Comparison of ENCODE assay signal across 9 cellular contexts in genomic region chr12:88153959-88154358, GRCh38. TPM values are rescaled to one million over a fixed set of nuclear protein-coding genes. Genes with fewer than 3 reads are reported as not detected.
DNase-seq lines count a peak whose midpoint lies in the region; ATAC-seq and TF ChIP-seq lines count a peak whose summit lies in the region.
"Had no signal": no experiment of that assay in that cellular context is flagged by ENCODE, and none has a peak within 500 bp of the region (broad histone marks: within the 10 kb centered on the region; RNA-seq: fewer than 3 reads in every experiment).

No MANE protein-coding gene starts in this region.

- H3K4me1 Mint-ChIP-seq in type B pancreatic cell (ENCODE audit: unreplicated experiment): no peaks in the 10 kb centered on the region
- H3K4me1 Mint-ChIP-seq in immature natural killer cell: no peaks in the 10 kb centered on the region

- TF ChIP-seq CTCF in heart left ventricle (IDR thresholded peaks at IDR 0.05) (peak in 10 of 12 donors; percentile 14 to 61 (median 34)), right atrium auricular region (IDR thresholded peaks at IDR 0.05) (peak in 1 of 2 donors; percentile 48), fibroblast of pulmonary artery (IDR thresholded peaks at IDR 0.05; ENCODE audit: low read length, missing control alignments) (peak; percentile 36), type B pancreatic cell (conservative IDR thresholded peaks at IDR 0.05) (peak; percentile 70)

- H3K4me3 ChIP-seq in heart left ventricle: no peak overlapping the region
- no peak overlapping the region for H3K4me3 ChIP-seq in right atrium auricular region
- no peak overlapping the region for H3K4me3 ChIP-seq in fibroblast of pulmonary artery (replicated peaks; ENCODE audit: low read depth, low read length)
- H3K4me3 ChIP-seq: lung had no signal

- H3K9me3 ChIP-seq in heart left ventricle (no peaks in the 10 kb centered on the region), right atrium auricular region (no peaks in the 10 kb centered on the region)

- no peaks in the 10 kb centered on the region for H3K4me1 ChIP-seq in heart left ventricle
- no peaks in the 10 kb centered on the region for H3K4me1 ChIP-seq in right atrium auricular region

- H3K9me3 Mint-ChIP-seq in type B pancreatic cell: no peaks in the 10 kb centered on the region
- H3K9me3 Mint-ChIP-seq in immature natural killer cell: no peaks in the 10 kb centered on the region

- H3K4me3 Mint-ChIP-seq in type B pancreatic cell: no peak overlapping the region
- no peak overlapping the region for H3K4me3 Mint-ChIP-seq in immature natural killer cell

- intact Hi-C loops in heart left ventricle (cut with DNase I): loop anchor here in 7 of 10 donors (2.0 to 10.0 kb wide), 4 partner anchors 841 to 851 kb away; no protein-coding TSS in a partner anchor

- H3K36me3 ChIP-seq in heart left ventricle (peaks cover 0 to 42% (median 8%) of the 10 kb centered on the region in 9 donors), right atrium auricular region (no peaks in the 10 kb centered on the region)

- no peak for ATAC-seq in heart left ventricle

- DNase-seq in heart left ventricle: no peak
- DNase-seq in right atrium auricular region (ENCODE audit: low spot score): no peak
- DNase-seq in RPMI7951 (ENCODE audit: low read depth): peak; percentile 33
- peak; percentile 82 for DNase-seq in fibroblast of pulmonary artery (ENCODE audit: low read depth)
- no peak for DNase-seq in type B pancreatic cell (ENCODE audit: extremely low spot score, unreplicated experiment)
- DNase-seq in NCI-H345 treated with DMSO at 0.1 percent for 48 hours (lab: John Stamatoyannopoulos, UW; ENCODE audit: unreplicated experiment): no peak
- DNase-seq in stimulated activated CD4-positive, alpha-beta T cell treated with anti-CD3 and anti-CD28 coated beads, Interleukin-2, amount 100 ng/mL, for 48 hours: no peak
- DNase-seq in immature natural killer cell: no peak

- no peak for TF ChIP-seq POLR2A in heart left ventricle (IDR thresholded peaks at IDR 0.05)

- H3K27ac Mint-ChIP-seq in type B pancreatic cell (no peak overlapping the region), immature natural killer cell (no peak overlapping the region)

- H3K27ac ChIP-seq in heart left ventricle: no peak overlapping the region
- H3K27ac ChIP-seq in right atrium auricular region: no peak overlapping the region

- 82 to 89% (median 83%) methylated on average over 3 of the region's 3 CpGs for whole genome bisulfite sequencing in heart left ventricle, 4 donors

- no peaks in the 10 kb centered on the region for H3K27me3 ChIP-seq in heart left ventricle
- no peaks in the 10 kb centered on the region for H3K27me3 ChIP-seq in right atrium auricular region

- no peaks in the 10 kb centered on the region for H3K27me3 Mint-ChIP-seq in type B pancreatic cell
- H3K27me3 Mint-ChIP-seq in immature natural killer cell (ENCODE audit: low read depth in 3 of 3): no peaks in the 10 kb centered on the region

- H3K36me3 Mint-ChIP-seq in type B pancreatic cell (peaks cover 19% of the 10 kb centered on the region), immature natural killer cell (peaks cover 4 to 13% (median 6%) of the 10 kb centered on the region in 3 donors)

RNA-seq across cellular contexts. Expression of gene TMTC3, which starts 11.9 kb away (rescaled TPM):
- total RNA-seq in heart left ventricle (10 to 100 TPM in 4 of 9 donors, 1 to 10 TPM in 5; 7.5 to 13.8 (median 9.8) TPM), right atrium auricular region (10 to 100 TPM in 1 of 2 donors, 1 to 10 TPM in 1; 9.9 to 11.8 TPM), type B pancreatic cell (ENCODE audit: low replicate concordance) (34.1 and 38.5 TPM in 2 replicates)
- polyA plus RNA-seq in heart left ventricle (1 to 10 TPM; 1.2 to 5.7 TPM), immature natural killer cell (1 to 10 TPM; 1.7 to 3.7 (median 1.7) TPM)
- total RNA-seq in RPMI7951 (2014; rRNA removed; shearing (Covaris generic)): 33.7 and 40.6 TPM in 2 replicates

RNA-seq across cellular contexts. Expression of gene CEP290, which starts 12.1 kb away (rescaled TPM):
- 10 to 100 TPM in 3 of 9 donors, 1 to 10 TPM in 6; 6.0 to 11.1 (median 7.7) TPM for total RNA-seq in heart left ventricle
- polyA plus RNA-seq in heart left ventricle: 1 to 10 TPM; 3.0 to 5.0 TPM
- total RNA-seq in right atrium auricular region: 1 to 10 TPM; 5.9 to 8.7 TPM
- 8.9 and 16.3 TPM in 2 replicates for total RNA-seq in RPMI7951 (2014; rRNA removed; shearing (Covaris generic))
- 8.0 and 28.5 TPM in 2 replicates for total RNA-seq in type B pancreatic cell (ENCODE audit: low replicate concordance)
- polyA plus RNA-seq in immature natural killer cell: 1 to 10 TPM; 2.9 to 7.0 (median 4.0) TPM

Comparison
In these comparisons a context has a peak if more than half of its experiments do, and no peak if none do; other contexts are left out.
1. DNase-seq: peak in RPMI7951 (single experiment) and fibroblast of pulmonary artery (single experiment); none in heart left ventricle (0 of 5), right atrium auricular region (single experiment), type B pancreatic cell (single experiment), NCI-H345 treated with DMSO at 0.1 percent for 48 hours (single experiment), stimulated activated CD4-positive, alpha-beta T cell treated with anti-CD3 and anti-CD28 coated beads, Interleukin-2, amount 100 ng/mL, for 48 hours (0 of 2) and immature natural killer cell (0 of 3).